ENCODE assay signal across 1 cellular context in the genomic region with DNA sequence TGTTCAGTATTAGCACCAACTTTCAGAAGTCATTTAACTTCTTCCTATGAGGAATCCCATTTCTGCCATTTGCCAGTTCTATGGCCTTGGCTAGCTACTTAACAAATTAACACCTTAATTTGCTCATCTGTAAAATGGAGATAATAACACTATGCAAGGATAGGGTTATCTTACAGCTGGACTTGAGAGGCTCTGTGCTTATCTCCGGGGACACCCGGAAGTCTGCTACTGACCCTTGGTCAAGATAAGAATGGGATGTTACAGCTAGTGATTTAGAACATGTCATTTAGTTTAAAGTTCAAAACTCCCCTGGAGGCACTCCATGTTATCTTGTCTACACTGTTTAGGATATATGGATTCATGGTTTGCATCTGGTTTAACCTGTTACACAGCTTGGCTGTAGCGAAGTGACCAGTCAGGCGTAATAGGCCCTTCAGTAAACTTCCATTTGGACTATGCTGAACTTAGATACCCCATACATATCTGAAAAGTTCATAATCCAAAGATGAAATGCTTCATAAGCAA.
A peak's percentile ranks its signal among the peaks of the same experiment; 100 is the strongest.
TF ChIP-seq lines count a peak whose summit lies in the region.

No MANE protein-coding gene starts in this region.

TF ChIP-seq in K562, 482 proteins besides CTCF, POLR2A, EP300 and RAD21 (continued from another document):
- TF ChIP-seq, protein P1, sequence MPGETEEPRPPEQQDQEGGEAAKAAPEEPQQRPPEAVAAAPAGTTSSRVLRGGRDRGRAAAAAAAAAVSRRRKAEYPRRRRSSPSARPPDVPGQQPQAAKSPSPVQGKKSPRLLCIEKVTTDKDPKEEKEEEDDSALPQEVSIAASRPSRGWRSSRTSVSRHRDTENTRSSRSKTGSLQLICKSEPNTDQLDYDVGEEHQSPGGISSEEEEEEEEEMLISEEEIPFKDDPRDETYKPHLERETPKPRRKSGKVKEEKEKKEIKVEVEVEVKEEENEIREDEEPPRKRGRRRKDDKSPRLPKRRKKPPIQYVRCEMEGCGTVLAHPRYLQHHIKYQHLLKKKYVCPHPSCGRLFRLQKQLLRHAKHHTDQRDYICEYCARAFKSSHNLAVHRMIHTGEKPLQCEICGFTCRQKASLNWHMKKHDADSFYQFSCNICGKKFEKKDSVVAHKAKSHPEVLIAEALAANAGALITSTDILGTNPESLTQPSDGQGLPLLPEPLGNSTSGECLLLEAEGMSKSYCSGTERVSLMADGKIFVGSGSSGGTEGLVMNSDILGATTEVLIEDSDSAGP (CRISPR knock-in tag; IDR thresholded peaks at IDR 0.05) = no peak
- TF ChIP-seq, protein P2, sequence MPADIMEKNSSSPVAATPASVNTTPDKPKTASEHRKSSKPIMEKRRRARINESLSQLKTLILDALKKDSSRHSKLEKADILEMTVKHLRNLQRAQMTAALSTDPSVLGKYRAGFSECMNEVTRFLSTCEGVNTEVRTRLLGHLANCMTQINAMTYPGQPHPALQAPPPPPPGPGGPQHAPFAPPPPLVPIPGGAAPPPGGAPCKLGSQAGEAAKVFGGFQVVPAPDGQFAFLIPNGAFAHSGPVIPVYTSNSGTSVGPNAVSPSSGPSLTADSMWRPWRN (IDR thresholded peaks at IDR 0.05; ENCODE audit: low read depth) = no peak
- TF ChIP-seq, protein P3, sequence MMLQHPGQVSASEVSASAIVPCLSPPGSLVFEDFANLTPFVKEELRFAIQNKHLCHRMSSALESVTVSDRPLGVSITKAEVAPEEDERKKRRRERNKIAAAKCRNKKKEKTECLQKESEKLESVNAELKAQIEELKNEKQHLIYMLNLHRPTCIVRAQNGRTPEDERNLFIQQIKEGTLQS (IDR thresholded peaks at IDR 0.05) = no peak
- TF ChIP-seq, protein P3 (CRISPR knock-in tag; conservative IDR thresholded peaks at IDR 0.05) = no peak
- TF ChIP-seq CXXC5 (CRISPR knock-in tag; IDR thresholded peaks at IDR 0.05) (peak; percentile 34; the same call in 1 of the 2 replicates), ZNF584 (CRISPR knock-in tag; IDR thresholded peaks at IDR 0.05; ENCODE audit: low read depth) (no peak), ZNF431 (CRISPR knock-in tag; IDR thresholded peaks at IDR 0.05) (no peak), GTF2E2 (tag; IDR thresholded peaks at IDR 0.05) (no peak), TAL1 (IDR thresholded peaks at IDR 0.05) (peak; percentile 18; the same call in 1 of the 2 replicates), GABPB1 (CRISPR knock-in tag; IDR thresholded peaks at IDR 0.05) (no peak), KDM2B (CRISPR knock-in tag; IDR thresholded peaks at IDR 0.05) (no peak), ZC3H4 (CRISPR knock-in tag; IDR thresholded peaks at IDR 0.05; ENCODE audit: borderline replicate concordance) (no peak), GATA2 (CRISPR knock-in tag; IDR thresholded peaks at IDR 0.05) (no peak), ZNF311 (CRISPR knock-in tag; IDR thresholded peaks at IDR 0.05) (peak; percentile 82)
